ENCODE assay signal across 9 cellular contexts in genomic region chr4:150280081-150280950, GRCh38.
A peak's percentile ranks its signal among the peaks of the same experiment; 100 is the strongest.
DNase-seq lines count a peak whose midpoint lies in the region; ATAC-seq, FAIRE-seq and TF ChIP-seq lines count a peak whose summit lies in the region.
"Had no signal": no experiment of that assay in that cellular context is flagged by ENCODE, and none has a peak within 500 bp of the region (broad histone marks: within the 10 kb centered on the region; RNA-seq: fewer than 3 reads in every experiment).

No MANE protein-coding gene starts in this region.

- DNase-seq in GDM1 (lab: John Stamatoyannopoulos, UW): peak; percentile 38
- peak; percentile 90 for DNase-seq in RCC 7860 (ENCODE audit: low spot score)
- DNase-seq in epithelial cell of proximal tubule (ENCODE audit: low read depth): peak; percentile 79
- no peak for DNase-seq in omental fat pad (ENCODE audit: low spot score)
- no peak for DNase-seq in cortex of kidney (lab: John Stamatoyannopoulos, UW)
- no peak for DNase-seq in coronary artery (ENCODE audit: low spot score)
- no peak for DNase-seq in NCI-H510A (lab: John Stamatoyannopoulos, UW)
- DNase-seq: SHP77 treated with DMSO at 0.1 percent for 48 hours had no signal

- TF ChIP-seq CTCF in epithelial cell of proximal tubule (conservative IDR thresholded peaks at IDR 0.05; ENCODE audit: low read depth, low read length) (no peak), omental fat pad (IDR thresholded peaks at IDR 0.05) (no peak), coronary artery (IDR thresholded peaks at IDR 0.05) (no peak)

- H3K27ac ChIP-seq in coronary artery: peak overlapping the region in 1 of 2 donors; percentile 26

- H3K4me3 ChIP-seq in epithelial cell of proximal tubule (ENCODE audit: low read depth, low read length) (no peak overlapping the region), coronary artery (no peak overlapping the region)

- peak; percentile 91 for FAIRE-seq in RCC 7860 (lab: Jason Lieb, UNC)

- ATAC-seq in omental fat pad (ENCODE audit: low FRiP score) (peak; percentile 83), HG03432 (IDR thresholded peaks at IDR 0.05; ENCODE audit: unreplicated experiment) (no peak)

Comparison
In these comparisons a context has a peak if more than half of its experiments do, and no peak if none do; other contexts are left out.
1. DNase-seq: peak in GDM1 (single experiment), RCC 7860 (single experiment) and epithelial cell of proximal tubule (single experiment); none in omental fat pad (single experiment), cortex of kidney (single experiment), coronary artery (single experiment) and NCI-H510A (single experiment).